ENCODE assay signal across 12 cellular contexts in genomic region chr15:78878356-78878755, GRCh38. TPM values are rescaled to one million over a fixed set of nuclear protein-coding genes. Genes with fewer than 3 reads are reported as not detected.
DNase-seq lines count a peak whose midpoint lies in the region; ATAC-seq and TF ChIP-seq lines count a peak whose summit lies in the region.
"Had no signal": no experiment of that assay in that cellular context is flagged by ENCODE, and none has a peak within 500 bp of the region (broad histone marks: within the 10 kb centered on the region; RNA-seq: fewer than 3 reads in every experiment).

No MANE protein-coding gene starts in this region.

- peaks cover 62% of the 10 kb centered on the region for H3K36me3 Mint-ChIP-seq in stimulated activated naive CD8-positive, alpha-beta T cell treated with anti-CD3 and anti-CD28 coated beads, Interleukin-15, Interleukin-2, amounts not matched to agents 100 ng/mL and 50 ng/mL, for 24 hours (ENCODE audit: low read depth)
- peaks cover 35% of the 10 kb centered on the region for H3K36me3 Mint-ChIP-seq in WTC11

- no peaks in the 10 kb centered on the region for H3K27me3 Mint-ChIP-seq in stimulated activated naive CD8-positive, alpha-beta T cell treated with anti-CD3 and anti-CD28 coated beads, Interleukin-15, Interleukin-2, amounts not matched to agents 100 ng/mL and 50 ng/mL, for 24 hours
- H3K27me3 Mint-ChIP-seq in WTC11 (ENCODE audit: low read depth) = no peaks in the 10 kb centered on the region

- peak overlapping the region in 2 of 8 donors; percentile 1 to 15 for H3K27ac ChIP-seq in spleen

- peak overlapping the region; percentile 68 for H3K27ac Mint-ChIP-seq in stimulated activated naive CD8-positive, alpha-beta T cell treated with anti-CD3 and anti-CD28 coated beads, Interleukin-15, Interleukin-2, amounts not matched to agents 100 ng/mL and 50 ng/mL, for 24 hours
- peak overlapping the region; percentile 90 for H3K27ac Mint-ChIP-seq in WTC11

- intact Hi-C loops in spleen (cut with DNase I; ENCODE audit: low total_unique reads) = no loop called here

- no peak for TF ChIP-seq POLR2A in spleen (IDR thresholded peaks at IDR 0.05)

- no peak for ATAC-seq in stimulated activated naive CD8-positive, alpha-beta T cell treated with anti-CD3 and anti-CD28 coated beads, Interleukin-15, Interleukin-2, amounts not matched to agents 100 U/mL and 50 U/mL, for 24 hours
- ATAC-seq in WTC11 = no peak
- no peak for ATAC-seq in HG02642 (IDR thresholded peaks at IDR 0.05; ENCODE audit: poor library complexity, unreplicated experiment)
- no peak for ATAC-seq in GM21529 (IDR thresholded peaks at IDR 0.05; ENCODE audit: unreplicated experiment)
- ATAC-seq: right cardiac atrium had no signal

- H3K4me3 Mint-ChIP-seq in stimulated activated naive CD8-positive, alpha-beta T cell treated with anti-CD3 and anti-CD28 coated beads, Interleukin-15, Interleukin-2, amounts not matched to agents 100 ng/mL and 50 ng/mL, for 24 hours = peak overlapping the region; percentile 71
- peak overlapping the region; percentile 44 for H3K4me3 Mint-ChIP-seq in WTC11

- no peaks in the 10 kb centered on the region for H3K27me3 ChIP-seq in spleen (replicated peaks in 1 of 7)

- H3K4me1 ChIP-seq in spleen = peaks cover 49 to 98% (median 85%) of the 10 kb centered on the region in 6 donors

- H3K36me3 ChIP-seq in spleen = peaks cover 0 to 50% (median 15%) of the 10 kb centered on the region in 6 donors

- POLR2A ChIA-PET in WTC11 (lab: Charles Lee) = no interaction called here

- H3K4me1 Mint-ChIP-seq in stimulated activated naive CD8-positive, alpha-beta T cell treated with anti-CD3 and anti-CD28 coated beads, Interleukin-15, Interleukin-2, amounts not matched to agents 100 ng/mL and 50 ng/mL, for 24 hours (ENCODE audit: low read depth) = peaks cover 94% of the 10 kb centered on the region
- H3K4me1 Mint-ChIP-seq in WTC11 = peaks cover 50% of the 10 kb centered on the region

- H3K9me3 ChIP-seq in spleen = no peaks in the 10 kb centered on the region

- 33 to 62% (median 36%) methylated on average over 1 of the region's 1 CpG for WGBS in spleen, 5 donors

- DNase-seq in stimulated activated naive CD8-positive, alpha-beta T cell treated with anti-CD3 and anti-CD28 coated beads, Interleukin-15, Interleukin-2, amounts not matched to agents 100 U/mL and 50 U/mL, for 24 hours = no peak
- no peak for DNase-seq in WTC11 (ENCODE audit: low spot score)
- peak; percentile 36 for DNase-seq in glomerular visceral epithelial cell (ENCODE audit: extremely low spot score)
- no peak for DNase-seq in spleen
- no peak for DNase-seq in NCI-H187 treated with DMSO at 0.1 percent for 48 hours (lab: John Stamatoyannopoulos, UW)
- DNase-seq: amniotic stem cell; NCI-H1436; right cardiac atrium; stimulated activated naive CD4-positive, alpha-beta T cell had no signal

- H3K9me3 Mint-ChIP-seq in stimulated activated naive CD8-positive, alpha-beta T cell treated with anti-CD3 and anti-CD28 coated beads, Interleukin-15, Interleukin-2, amounts not matched to agents 100 ng/mL and 50 ng/mL, for 24 hours = no peaks in the 10 kb centered on the region
- H3K9me3 Mint-ChIP-seq in WTC11 = no peaks in the 10 kb centered on the region

- CTCF ChIA-PET in WTC11 (lab: Charles Lee) = interaction anchor here (1.0 kb wide), 1 partner anchor 29 kb away, joined by 7 read pairs; no protein-coding TSS in a partner anchor

- H3K4me3 ChIP-seq in spleen = peak overlapping the region in 1 of 8 donors; percentile 70

- TF ChIP-seq CTCF in WTC11 (IDR thresholded peaks at IDR 0.05) (no peak), spleen (IDR thresholded peaks at IDR 0.05 in 8 of 11, conservative IDR thresholded peaks at IDR 0.05 in 3 of 11) (no peak)

TF ChIP-seq in WTC11, 78 proteins besides CTCF, POLR2A, EP300 and RAD21:
- TF ChIP-seq, protein P1, sequence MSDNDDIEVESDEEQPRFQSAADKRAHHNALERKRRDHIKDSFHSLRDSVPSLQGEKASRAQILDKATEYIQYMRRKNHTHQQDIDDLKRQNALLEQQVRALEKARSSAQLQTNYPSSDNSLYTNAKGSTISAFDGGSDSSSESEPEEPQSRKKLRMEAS (CRISPR knock-in tag; IDR thresholded peaks at IDR 0.05) = no peak
- TF ChIP-seq CDX4 (CRISPR knock-in tag; IDR thresholded peaks at IDR 0.05; ENCODE audit: borderline replicate concordance) = no peak
- TF ChIP-seq SMAD4 (CRISPR knock-in tag; IDR thresholded peaks at IDR 0.05) = no peak
- TF ChIP-seq, protein P2, sequence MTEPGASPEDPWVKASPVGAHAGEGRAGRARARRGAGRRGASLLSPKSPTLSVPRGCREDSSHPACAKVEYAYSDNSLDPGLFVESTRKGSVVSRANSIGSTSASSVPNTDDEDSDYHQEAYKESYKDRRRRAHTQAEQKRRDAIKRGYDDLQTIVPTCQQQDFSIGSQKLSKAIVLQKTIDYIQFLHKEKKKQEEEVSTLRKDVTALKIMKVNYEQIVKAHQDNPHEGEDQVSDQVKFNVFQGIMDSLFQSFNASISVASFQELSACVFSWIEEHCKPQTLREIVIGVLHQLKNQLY (CRISPR knock-in tag; IDR thresholded peaks at IDR 0.05) = no peak
- no peak for TF ChIP-seq PRRX2 (CRISPR knock-in tag; IDR thresholded peaks at IDR 0.05)
- TF ChIP-seq, protein P3, sequence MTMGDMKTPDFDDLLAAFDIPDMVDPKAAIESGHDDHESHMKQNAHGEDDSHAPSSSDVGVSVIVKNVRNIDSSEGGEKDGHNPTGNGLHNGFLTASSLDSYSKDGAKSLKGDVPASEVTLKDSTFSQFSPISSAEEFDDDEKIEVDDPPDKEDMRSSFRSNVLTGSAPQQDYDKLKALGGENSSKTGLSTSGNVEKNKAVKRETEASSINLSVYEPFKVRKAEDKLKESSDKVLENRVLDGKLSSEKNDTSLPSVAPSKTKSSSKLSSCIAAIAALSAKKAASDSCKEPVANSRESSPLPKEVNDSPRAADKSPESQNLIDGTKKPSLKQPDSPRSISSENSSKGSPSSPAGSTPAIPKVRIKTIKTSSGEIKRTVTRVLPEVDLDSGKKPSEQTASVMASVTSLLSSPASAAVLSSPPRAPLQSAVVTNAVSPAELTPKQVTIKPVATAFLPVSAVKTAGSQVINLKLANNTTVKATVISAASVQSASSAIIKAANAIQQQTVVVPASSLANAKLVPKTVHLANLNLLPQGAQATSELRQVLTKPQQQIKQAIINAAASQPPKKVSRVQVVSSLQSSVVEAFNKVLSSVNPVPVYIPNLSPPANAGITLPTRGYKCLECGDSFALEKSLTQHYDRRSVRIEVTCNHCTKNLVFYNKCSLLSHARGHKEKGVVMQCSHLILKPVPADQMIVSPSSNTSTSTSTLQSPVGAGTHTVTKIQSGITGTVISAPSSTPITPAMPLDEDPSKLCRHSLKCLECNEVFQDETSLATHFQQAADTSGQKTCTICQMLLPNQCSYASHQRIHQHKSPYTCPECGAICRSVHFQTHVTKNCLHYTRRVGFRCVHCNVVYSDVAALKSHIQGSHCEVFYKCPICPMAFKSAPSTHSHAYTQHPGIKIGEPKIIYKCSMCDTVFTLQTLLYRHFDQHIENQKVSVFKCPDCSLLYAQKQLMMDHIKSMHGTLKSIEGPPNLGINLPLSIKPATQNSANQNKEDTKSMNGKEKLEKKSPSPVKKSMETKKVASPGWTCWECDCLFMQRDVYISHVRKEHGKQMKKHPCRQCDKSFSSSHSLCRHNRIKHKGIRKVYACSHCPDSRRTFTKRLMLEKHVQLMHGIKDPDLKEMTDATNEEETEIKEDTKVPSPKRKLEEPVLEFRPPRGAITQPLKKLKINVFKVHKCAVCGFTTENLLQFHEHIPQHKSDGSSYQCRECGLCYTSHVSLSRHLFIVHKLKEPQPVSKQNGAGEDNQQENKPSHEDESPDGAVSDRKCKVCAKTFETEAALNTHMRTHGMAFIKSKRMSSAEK (CRISPR knock-in tag; IDR thresholded peaks at IDR 0.05; ENCODE audit: borderline replicate concordance) = no peak
- TF ChIP-seq ZNF671 (CRISPR knock-in tag; IDR thresholded peaks at IDR 0.05) = no peak
- TF ChIP-seq, protein P4, sequence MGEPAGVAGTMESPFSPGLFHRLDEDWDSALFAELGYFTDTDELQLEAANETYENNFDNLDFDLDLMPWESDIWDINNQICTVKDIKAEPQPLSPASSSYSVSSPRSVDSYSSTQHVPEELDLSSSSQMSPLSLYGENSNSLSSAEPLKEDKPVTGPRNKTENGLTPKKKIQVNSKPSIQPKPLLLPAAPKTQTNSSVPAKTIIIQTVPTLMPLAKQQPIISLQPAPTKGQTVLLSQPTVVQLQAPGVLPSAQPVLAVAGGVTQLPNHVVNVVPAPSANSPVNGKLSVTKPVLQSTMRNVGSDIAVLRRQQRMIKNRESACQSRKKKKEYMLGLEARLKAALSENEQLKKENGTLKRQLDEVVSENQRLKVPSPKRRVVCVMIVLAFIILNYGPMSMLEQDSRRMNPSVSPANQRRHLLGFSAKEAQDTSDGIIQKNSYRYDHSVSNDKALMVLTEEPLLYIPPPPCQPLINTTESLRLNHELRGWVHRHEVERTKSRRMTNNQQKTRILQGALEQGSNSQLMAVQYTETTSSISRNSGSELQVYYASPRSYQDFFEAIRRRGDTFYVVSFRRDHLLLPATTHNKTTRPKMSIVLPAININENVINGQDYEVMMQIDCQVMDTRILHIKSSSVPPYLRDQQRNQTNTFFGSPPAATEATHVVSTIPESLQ (CRISPR knock-in tag; IDR thresholded peaks at IDR 0.05) = no peak
- TF ChIP-seq ETV6 (CRISPR knock-in tag; IDR thresholded peaks at IDR 0.05) = no peak
TF ChIP-seq in WTC11: peak in this region for 0.

RNA-seq across cellular contexts. Expression of gene MORF4L1, which starts 5.7 kb away (rescaled TPM):
- total RNA-seq in WTC11 (2021) (487 to 511 TPM (median 503 TPM) in 3 replicates), spleen (100 to 1,000 TPM; 191 to 271 (median 234) TPM)
- 100 to 1,000 TPM; 105 to 194 (median 154) TPM for polyA plus RNA-seq in spleen
